21 cellular contexts compared by ENCODE assay signal in genomic region chr14:34270361-34270760, GRCh38.
A peak's percentile ranks its signal among the peaks of the same experiment; 100 is the strongest.
DNase-seq lines count a peak whose midpoint lies in the region; ATAC-seq, FAIRE-seq and TF ChIP-seq lines count a peak whose summit lies in the region.
"Had no signal": no experiment of that assay in that cellular context is flagged by ENCODE, and none has a peak within 500 bp of the region (broad histone marks: within the 10 kb centered on the region; RNA-seq: fewer than 3 reads in every experiment).

No MANE protein-coding gene starts in this region.

- TF ChIP-seq POLR2A in H1 (IDR thresholded peaks at IDR 0.05; ENCODE audit: control extremely low read depth in 1 of 2, low read depth in 2 of 2, low read length in 2 of 2), result no peak

- no peaks in the 10 kb centered on the region for H3K4me1 ChIP-seq in H1 (replicated peaks in 1 of 4; ENCODE audit: control insufficient read depth in 3 of 4, insufficient read depth in 4 of 4, low read length in 3 of 4)
- H3K4me1 ChIP-seq: BE2C had no signal

- H2BK20ac ChIP-seq in H1 (ENCODE audit: low read length), result no peak overlapping the region

- no peak for TF ChIP-seq RAD21 in H1 (IDR thresholded peaks at IDR 0.05 in 1 of 2, conservative IDR thresholded peaks at IDR 0.05 in 1 of 2; ENCODE audit: low read depth in 2 of 2, low read length in 2 of 2)

- no peak overlapping the region for H3K4me2 ChIP-seq in H1 (ENCODE audit: insufficient read depth in 1 of 2, low read depth in 2 of 2, low read length in 2 of 2)

- H3K23me2 ChIP-seq in H1 (ENCODE audit: low read depth, low read length), result no peaks in the 10 kb centered on the region

- TF ChIP-seq CTCF in H1 (IDR thresholded peaks at IDR 0.05; ENCODE audit: control extremely low read depth in 1 of 3, insufficient read depth in 1 of 3, low read depth in 1 of 3, low read length in 3 of 3) (no peak), omental fat pad (IDR thresholded peaks at IDR 0.05) (no peak)

- DNase-seq in NCI-H226, result peak; percentile 91
- no peak for DNase-seq in H1 (ENCODE audit: low read depth in 1 of 2, low spot score in 2 of 2)
- DNase-seq in omental fat pad (ENCODE audit: low spot score), result no peak
- no peak for DNase-seq in globus pallidus (ENCODE audit: low spot score)
- no peak for DNase-seq in NOMO-1 (lab: John Stamatoyannopoulos, UW; ENCODE audit: unreplicated experiment in 2 of 2)
- DNase-seq: BE2C; C1 segment of cervical spinal cord; CD4-positive, CD25-positive, alpha-beta regulatory T cell; CD8-positive, alpha-beta memory T cell; COR-L47; DMS 273 treated with DMSO at 0.1 percent for 48 hours; DMS53; DND-41; EL; HFFc6; IMR-90 had no signal

- H4K8ac ChIP-seq in H1 (ENCODE audit: extremely low read depth, insufficient read depth, low read length), result no peak overlapping the region

- H3K4ac ChIP-seq in H1 (replicated peaks; ENCODE audit: insufficient read length, low read depth, low read length), result no peak overlapping the region

- H3K79me1 ChIP-seq in H1 (ENCODE audit: low read depth, low read length), result no peaks in the 10 kb centered on the region

- H3K14ac ChIP-seq in H1 (ENCODE audit: insufficient read length), result no peak overlapping the region

- H3K9ac ChIP-seq in H1 (replicated peaks in 1 of 4; ENCODE audit: extremely low read depth in 1 of 4, low read depth in 3 of 4, low read length in 3 of 4), result no peak overlapping the region

- no peak overlapping the region for H3K4me3 ChIP-seq in H1 (ENCODE audit: extremely low read depth in 1 of 4, insufficient read depth in 2 of 4, low read depth in 3 of 4, low read length in 4 of 4)
- H3K4me3 ChIP-seq: GM12878 had no signal

- no peak overlapping the region for H2BK120ac ChIP-seq in H1 (replicated peaks; ENCODE audit: low read depth, low read length)

- H2BK12ac ChIP-seq in H1 (ENCODE audit: low read depth, low read length), result no peak overlapping the region

- no peak for FAIRE-seq in H1 (lab: Jason Lieb, UNC)
- FAIRE-seq: GM12878, H54, HTR-8/SVneo had no signal

- H4K5ac ChIP-seq in H1 (ENCODE audit: insufficient read length, low read depth, low read length), result no peak overlapping the region

- no peaks in the 10 kb centered on the region for H3K27me3 ChIP-seq in H1 (replicated peaks in 1 of 4; ENCODE audit: control insufficient read depth in 3 of 4, extremely low read depth in 1 of 4, insufficient read depth in 3 of 4, low read length in 3 of 4)

- no peaks in the 10 kb centered on the region for H3K36me3 ChIP-seq in H1 (ENCODE audit: control insufficient read depth in 2 of 4, insufficient read depth in 4 of 4, low read length in 3 of 4)
- H3K36me3 ChIP-seq: BE2C had no signal

- H2AK5ac ChIP-seq in H1 (ENCODE audit: low read depth, low read length), result no peak overlapping the region

- POLR2A ChIA-PET in H1 (lab: Charles Lee; ENCODE audit: partially characterized antibody), result no interaction called here

- no peak overlapping the region for H3K18ac ChIP-seq in H1 (ENCODE audit: extremely low read depth, low read length)

- TF ChIP-seq EP300 in H1 (IDR thresholded peaks at IDR 0.05; ENCODE audit: borderline replicate concordance in 1 of 2, low read depth in 2 of 2, low read length in 2 of 2), result no peak

- H2BK15ac ChIP-seq in H1 (ENCODE audit: low read length), result no peak overlapping the region

- no peak overlapping the region for H2BK5ac ChIP-seq in H1 (ENCODE audit: low read depth, low read length)

- no peaks in the 10 kb centered on the region for H3K79me2 ChIP-seq in H1 (ENCODE audit: control insufficient read depth in 1 of 2, insufficient read depth in 2 of 2, low read length in 2 of 2)

- no peak overlapping the region for H3K27ac ChIP-seq in H1 (ENCODE audit: low read depth, low read length)

- 93% methylated on average over 5 of the region's 5 CpGs; no CpG with 5 or more reads in 1 of the 2 experiments for WGBS in H1 (ENCODE audit: extremely low coverage in 1 of 2, insufficient coverage in 1 of 2, insufficient read length in 1 of 2, insufficient replicate concordance in 2 of 2, low coverage in 1 of 2, low lambda C conversion rate in 2 of 2, missing lambda C conversion rate in 1 of 2), 2 experiments

- 0 out of 2 replicates have a peak overlapping the region, but pooled peaks have one; percentile 14 for H2AFZ ChIP-seq in H1 (ENCODE audit: low read length)

- no peak overlapping the region for H3K56ac ChIP-seq in H1 (replicated peaks; ENCODE audit: insufficient read length, low read depth, low read length)

- H3K23ac ChIP-seq in H1 (ENCODE audit: insufficient read length), result no peak overlapping the region

- CTCF ChIA-PET in H1 (lab: Charles Lee; ENCODE audit: partially characterized antibody), result interaction anchor here (1.0 to 1.5 kb wide), 2 partner anchors 52 to 55 kb away, joined by 3 read pairs; no protein-coding TSS in a partner anchor

- ATAC-seq in omental fat pad (ENCODE audit: low FRiP score) (peak; percentile 92), HG02970 (IDR thresholded peaks at IDR 0.05; ENCODE audit: low FRiP score, unreplicated experiment) (no peak)
- ATAC-seq: GM12878, HCT116 had no signal

- H3K9me3 ChIP-seq in H1 (ENCODE audit: insufficient read depth in 2 of 2, low read depth in 1 of 2, low read length in 1 of 2), result no peaks in the 10 kb centered on the region
- H3K9me3 ChIP-seq: BE2C had no signal

- H4K91ac ChIP-seq in H1 (replicated peaks; ENCODE audit: insufficient read length, low read length), result no peak overlapping the region

- no peaks in the 10 kb centered on the region for H4K20me1 ChIP-seq in H1 (replicated peaks in 1 of 2; ENCODE audit: control insufficient read depth in 1 of 2, insufficient read depth in 2 of 2, low read length in 2 of 2)

TF ChIP-seq in H1, 55 proteins besides CTCF, POLR2A, EP300 and RAD21:
- no peak for TF ChIP-seq SIX5 (IDR thresholded peaks at IDR 0.05; ENCODE audit: low read depth, low read length)
- no peak for TF ChIP-seq KDM4A (IDR thresholded peaks at IDR 0.05; ENCODE audit: low read depth, low read length, severe bottlenecking)
- TF ChIP-seq BRCA1 (IDR thresholded peaks at IDR 0.05; ENCODE audit: low read depth, low read length), result no peak
- TF ChIP-seq JUN (IDR thresholded peaks at IDR 0.05; ENCODE audit: low read depth, low read length), result no peak
- TF ChIP-seq EZH2 (IDR thresholded peaks at IDR 0.05; ENCODE audit: low read depth, low read length, severe bottlenecking), result no peak
- TF ChIP-seq SIN3A (conservative IDR thresholded peaks at IDR 0.05 in 1 of 2, IDR thresholded peaks at IDR 0.05 in 1 of 2; ENCODE audit: low read depth in 1 of 2, low read length in 2 of 2), result no peak
